Comparison of ENCODE assay signal across 18 cellular contexts in the genomic region with DNA sequence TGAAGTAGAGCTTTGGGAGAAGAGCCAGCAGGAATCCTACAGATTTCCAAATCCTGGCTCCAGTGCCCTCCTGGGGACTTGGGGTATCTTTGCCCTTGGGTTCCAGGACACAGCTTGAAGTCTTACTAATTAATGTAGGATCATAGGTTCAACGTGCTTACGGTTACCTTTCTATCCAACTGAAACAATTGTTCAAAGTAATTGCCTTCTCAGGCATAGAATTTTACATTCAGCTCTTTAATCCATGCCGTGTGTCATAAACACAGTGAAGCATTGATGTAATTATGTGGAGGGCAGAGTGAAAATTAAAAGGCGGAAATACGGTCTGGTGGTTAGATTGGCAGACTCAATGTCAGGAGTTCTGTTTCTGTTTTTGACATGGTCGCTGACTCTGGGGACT.
A peak's percentile ranks its signal among the peaks of the same experiment; 100 is the strongest.
DNase-seq lines count a peak whose midpoint lies in the region; TF ChIP-seq lines count a peak whose summit lies in the region.
"Had no signal": no experiment of that assay in that cellular context is flagged by ENCODE, and none has a peak within 500 bp of the region (broad histone marks: within the 10 kb centered on the region; RNA-seq: fewer than 3 reads in every experiment).

No MANE protein-coding gene starts in this region.

- TF ChIP-seq EP300 in Ishikawa (IDR thresholded peaks at IDR 0.05; ENCODE audit: borderline replicate concordance): peak; percentile 88

- CTCF ChIA-PET in OCI-LY7 (lab: Charles Lee; ENCODE audit: unreplicated experiment): no interaction called here
- CTCF ChIA-PET in RWPE1 (lab: Yijun Ruan, JAX): interaction anchor here (0.7 kb wide), 2 partner anchors 860 to 1528 kb away, joined by 3 to 4 read pairs; no protein-coding TSS in a partner anchor

- H3K36me3 ChIP-seq in OCI-LY7 (ENCODE audit: insufficient read depth, low read length): no peaks in the 10 kb centered on the region
- H3K36me3 ChIP-seq in MG63: no peaks in the 10 kb centered on the region

- H3K9me2 ChIP-seq in OCI-LY7 (ENCODE audit: insufficient read depth, low read length): no peaks in the 10 kb centered on the region

- TF ChIP-seq CTCF in OCI-LY7 (conservative IDR thresholded peaks at IDR 0.05; ENCODE audit: low read length) (no peak), RWPE1 (conservative IDR thresholded peaks at IDR 0.05; ENCODE audit: low read depth) (no peak)

- no peak overlapping the region for H2AFZ ChIP-seq in OCI-LY7 (ENCODE audit: low read length)

- H3K27me3 ChIP-seq in MG63: peaks cover 8% of the 10 kb centered on the region

- H3K4me3 ChIP-seq in OCI-LY7 (ENCODE audit: low read depth, low read length, poor library complexity, severe bottlenecking) (no peak overlapping the region), MG63 (no peak overlapping the region)
- H3K4me3 ChIP-seq: SK-N-MC had no signal

- no peaks in the 10 kb centered on the region for H4K20me1 ChIP-seq in OCI-LY7 (ENCODE audit: insufficient read depth, low read length)

- TF ChIP-seq RAD21 in Ishikawa (IDR thresholded peaks at IDR 0.05; ENCODE audit: low read depth): no peak

- no peaks in the 10 kb centered on the region for H3K4me1 ChIP-seq in OCI-LY7 (ENCODE audit: insufficient read depth, low read length, poor library complexity, severe bottlenecking)

- H3K27ac ChIP-seq in OCI-LY7 (ENCODE audit: low read depth, low read length, poor library complexity, severe bottlenecking): no peak overlapping the region
- H3K27ac ChIP-seq in RWPE1: no peak overlapping the region
- H3K27ac ChIP-seq: 22Rv1, SK-N-MC had no signal

- intact Hi-C loops in OCI-LY7 (cut with micrococcal nuclease; ENCODE audit: unreplicated experiment): no loop called here

- no peaks in the 10 kb centered on the region for H3K79me2 ChIP-seq in OCI-LY7 (ENCODE audit: insufficient read depth, low read depth, low read length)

- POLR2A ChIA-PET in OCI-LY7 (lab: Charles Lee): no interaction called here
- POLR2A ChIA-PET in RWPE1 (lab: Yijun Ruan, JAX; ENCODE audit: low non-redundant PET): no interaction called here

- DNase-seq in NCI-H1417 (lab: John Stamatoyannopoulos, UW): peak in 2 of 3 experiments; percentile 13 to 59
- DNase-seq in NCI-H1417 treated with DMSO at 0.1 percent for 48 hours (lab: John Stamatoyannopoulos, UW): no peak
- DNase-seq in OCI-LY7 (ENCODE audit: low spot score): no peak
- DNase-seq in retina: peak; percentile 27
- no peak for DNase-seq in RWPE1 (ENCODE audit: low spot score)
- no peak for DNase-seq in MG63
- DNase-seq: ACHN, Kasumi-1, NCI-H1105 treated with DMSO at 0.1 percent for 48 hours, NCI-H1694, NCI-H2029 treated with DMSO at 0.1 percent for 48 hours, NCI-H446 treated with DMSO at 0.1 percent for 48 hours, NCI-H526, SIG-M5, SW 1271 had no signal

- no TSS peak for BruUV-seq in OCI-LY7 (replicated peaks; lab: Mats Ljungman, UMichigan)

- H3K9me3 ChIP-seq in OCI-LY7 (ENCODE audit: low read length) (peaks cover 7% of the 10 kb centered on the region; the same call in 1 of the 2 replicates), MG63 (no peaks in the 10 kb centered on the region; the same call in 1 of the 2 replicates)

- peak overlapping the region; percentile 5; the same call in 1 of the 2 replicates for H3K4me2 ChIP-seq in OCI-LY7 (ENCODE audit: low read length)

TF ChIP-seq in Ishikawa, 13 proteins besides CTCF, POLR2A, EP300 and RAD21:
- TF ChIP-seq USF1 (IDR thresholded peaks at IDR 0.05): no peak
- no peak for TF ChIP-seq TAF1 (IDR thresholded peaks at IDR 0.05; ENCODE audit: low read depth)
- TF ChIP-seq TEAD4 (IDR thresholded peaks at IDR 0.05): peak; percentile 64
- peak; percentile 91 for TF ChIP-seq NFIC (IDR thresholded peaks at IDR 0.05)
- peak; percentile 55; the same call in 1 of the 2 replicates for TF ChIP-seq CEBPB (IDR thresholded peaks at IDR 0.05)
- no peak for TF ChIP-seq ZBTB7A (IDR thresholded peaks at IDR 0.05; ENCODE audit: low read depth)
- no peak for TF ChIP-seq REST (IDR thresholded peaks at IDR 0.05; ENCODE audit: low read depth)
- TF ChIP-seq FOXM1 (IDR thresholded peaks at IDR 0.05; ENCODE audit: borderline replicate concordance, low read depth): peak; percentile 59; the same call in 1 of the 2 replicates
- TF ChIP-seq TCF12 (IDR thresholded peaks at IDR 0.05; ENCODE audit: low read depth): peak; percentile 90

Comparison
In these comparisons a context has a peak if more than half of its experiments do, and no peak if none do; other contexts are left out.
1. DNase-seq: peak in NCI-H1417 (2 of 3) and retina (single experiment); none in NCI-H1417 treated with DMSO at 0.1 percent for 48 hours (single experiment), OCI-LY7 (single experiment), RWPE1 (single experiment) and MG63 (single experiment).